ENCODE assay signal across 2 cellular contexts in the genomic region with DNA sequence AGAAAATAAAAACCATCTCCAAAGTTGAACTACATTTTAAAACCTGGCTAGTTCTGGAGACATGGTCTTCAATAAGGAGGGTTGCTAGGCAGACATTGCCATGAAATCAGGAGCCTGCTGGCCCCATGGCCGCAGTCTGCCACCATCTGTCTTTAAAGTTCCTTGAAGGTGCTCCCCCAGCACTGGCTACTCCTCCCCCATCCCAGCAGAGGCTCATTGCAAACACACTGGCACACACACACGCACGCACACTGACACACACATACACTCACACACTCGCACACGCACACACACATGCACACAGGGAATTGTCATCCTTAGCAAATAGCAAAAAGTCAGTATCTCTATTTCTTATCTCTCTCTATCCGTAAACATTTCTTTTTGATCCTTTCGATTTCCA.
TF ChIP-seq lines count a peak whose summit lies in the region.

No MANE protein-coding gene starts in this region.

TF ChIP-seq in HepG2, 621 proteins besides CTCF, POLR2A, EP300 and RAD21:
- TF ChIP-seq ZNF263 (CRISPR knock-in tag; IDR thresholded peaks at IDR 0.05) (0 out of 2 replicates have a peak, but pooled peaks have one; percentile 25), WIZ (CRISPR knock-in tag; IDR thresholded peaks at IDR 0.05) (no peak)

TF ChIP-seq in GM12878, 131 proteins besides CTCF, POLR2A, EP300 and RAD21:
- TF ChIP-seq, protein P1, sequence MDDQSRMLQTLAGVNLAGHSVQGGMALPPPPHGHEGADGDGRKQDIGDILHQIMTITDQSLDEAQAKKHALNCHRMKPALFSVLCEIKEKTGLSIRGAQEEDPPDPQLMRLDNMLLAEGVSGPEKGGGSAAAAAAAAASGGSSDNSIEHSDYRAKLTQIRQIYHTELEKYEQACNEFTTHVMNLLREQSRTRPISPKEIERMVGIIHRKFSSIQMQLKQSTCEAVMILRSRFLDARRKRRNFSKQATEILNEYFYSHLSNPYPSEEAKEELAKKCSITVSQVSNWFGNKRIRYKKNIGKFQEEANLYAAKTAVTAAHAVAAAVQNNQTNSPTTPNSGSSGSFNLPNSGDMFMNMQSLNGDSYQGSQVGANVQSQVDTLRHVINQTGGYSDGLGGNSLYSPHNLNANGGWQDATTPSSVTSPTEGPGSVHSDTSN (IDR thresholded peaks at IDR 0.05; ENCODE audit: insufficient replicate concordance, low read depth, low read length), result peak; percentile 48
- no peak for TF ChIP-seq ZNF207 (IDR thresholded peaks at IDR 0.05; ENCODE audit: borderline replicate concordance)
- no peak for TF ChIP-seq SREBF1 (IDR thresholded peaks at IDR 0.05; ENCODE audit: low read length)
- TF ChIP-seq, protein P2, sequence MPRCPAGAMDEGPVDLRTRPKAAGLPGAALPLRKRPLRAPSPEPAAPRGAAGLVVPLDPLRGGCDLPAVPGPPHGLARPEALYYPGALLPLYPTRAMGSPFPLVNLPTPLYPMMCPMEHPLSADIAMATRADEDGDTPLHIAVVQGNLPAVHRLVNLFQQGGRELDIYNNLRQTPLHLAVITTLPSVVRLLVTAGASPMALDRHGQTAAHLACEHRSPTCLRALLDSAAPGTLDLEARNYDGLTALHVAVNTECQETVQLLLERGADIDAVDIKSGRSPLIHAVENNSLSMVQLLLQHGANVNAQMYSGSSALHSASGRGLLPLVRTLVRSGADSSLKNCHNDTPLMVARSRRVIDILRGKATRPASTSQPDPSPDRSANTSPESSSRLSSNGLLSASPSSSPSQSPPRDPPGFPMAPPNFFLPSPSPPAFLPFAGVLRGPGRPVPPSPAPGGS (IDR thresholded peaks at IDR 0.05; ENCODE audit: borderline replicate concordance, insufficient read depth, low read depth, low read length, poor library complexity, severe bottlenecking), result peak; percentile 96
- TF ChIP-seq TCF3 (IDR thresholded peaks at IDR 0.05; ENCODE audit: borderline replicate concordance, insufficient read depth, low read depth, low read length), result 0 out of 2 replicates have a peak, but pooled peaks have one; percentile 24
